1 cellular context compared by ENCODE assay signal in genomic region chr5:31416547-31416946, GRCh38.
TF ChIP-seq lines count a peak whose summit lies in the region.

No MANE protein-coding gene starts in this region.

TF ChIP-seq in GM23338, 12 proteins besides CTCF, POLR2A, EP300 and RAD21 (continued from another document):
- TF ChIP-seq ZNF462 (CRISPR knock-in tag; IDR thresholded peaks at IDR 0.05): no peak
- TF ChIP-seq ETS1 (IDR thresholded peaks at IDR 0.05): no peak
- no peak for TF ChIP-seq REST (IDR thresholded peaks at IDR 0.05; ENCODE audit: unreplicated experiment)
- no peak for TF ChIP-seq POLR2AphosphoS5 (IDR thresholded peaks at IDR 0.05; ENCODE audit: low read depth)
- TF ChIP-seq NANOG (IDR thresholded peaks at IDR 0.05; ENCODE audit: borderline replicate concordance): no peak
- TF ChIP-seq CREB1 (CRISPR knock-in tag; IDR thresholded peaks at IDR 0.05; ENCODE audit: low read depth): no peak
